In the genomic region with DNA sequence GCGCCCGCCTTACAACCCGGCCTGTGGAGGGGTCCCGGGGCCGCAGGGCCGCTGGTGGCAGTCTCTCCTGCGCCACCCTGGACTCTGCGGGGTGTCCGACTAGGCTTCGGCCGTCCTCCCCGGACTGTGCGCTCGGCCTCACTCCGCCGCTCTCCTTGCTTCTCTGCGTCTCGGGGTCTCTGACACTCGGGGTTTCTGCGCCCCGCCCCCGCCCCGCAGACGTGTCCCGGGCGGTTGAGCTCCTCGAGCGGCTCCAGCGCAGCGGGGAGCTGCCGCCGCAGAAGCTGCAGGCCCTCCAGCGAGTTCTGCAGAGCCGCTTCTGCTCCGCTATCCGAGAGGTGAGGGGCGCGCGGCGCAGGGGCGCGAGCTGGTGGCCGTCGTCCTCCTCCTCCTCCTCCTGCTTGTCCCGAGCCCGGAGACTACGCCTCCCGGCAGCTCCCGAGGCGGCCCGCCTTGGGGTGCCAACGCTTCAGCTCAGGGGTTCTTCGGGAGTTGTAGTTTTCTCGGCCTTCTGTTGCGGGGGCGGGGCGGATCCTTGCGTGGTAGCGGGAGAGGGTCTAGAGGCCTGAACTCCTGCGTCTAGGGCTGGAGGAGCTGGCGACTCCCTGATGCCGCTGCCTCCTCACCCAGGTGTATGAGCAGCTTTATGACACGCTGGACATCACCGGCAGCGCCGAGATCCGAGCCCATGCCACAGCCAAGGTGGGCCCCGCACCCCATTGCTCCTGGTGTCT, we compare ENCODE assay signal across 9 cellular contexts. TPM values are rescaled to one million over a fixed set of nuclear protein-coding genes. Genes with fewer than 3 reads are reported as not detected.
DNase-seq lines count a peak whose midpoint lies in the region; ATAC-seq and TF ChIP-seq lines count a peak whose summit lies in the region.
"Had no signal": no experiment of that assay in that cellular context is flagged by ENCODE, and none has a peak within 500 bp of the region (broad histone marks: within the 10 kb centered on the region; RNA-seq: fewer than 3 reads in every experiment).

No MANE protein-coding gene starts in this region.

- H3K9me3 ChIP-seq in DND-41 (ENCODE audit: insufficient read depth, low read length, severe bottlenecking) (no peaks in the 10 kb centered on the region), esophagus (ENCODE audit: control insufficient read depth in 2 of 2, insufficient read depth in 1 of 2, low read depth in 1 of 2, low read length in 1 of 2) (no peaks in the 10 kb centered on the region), muscle layer of duodenum (ENCODE audit: control insufficient read depth in 1 of 2, low read length in 2 of 2) (no peaks in the 10 kb centered on the region), stomach smooth muscle (ENCODE audit: control insufficient read depth in 2 of 2, low read length in 2 of 2) (no peaks in the 10 kb centered on the region)

- peaks cover 7% of the 10 kb centered on the region for H4K20me1 ChIP-seq in DND-41 (ENCODE audit: insufficient read depth, low read length)

- H2AFZ ChIP-seq in DND-41 (ENCODE audit: low read depth, low read length) = peak overlapping the region; percentile 95

- TF ChIP-seq CTCF in DND-41 (IDR thresholded peaks at IDR 0.05; ENCODE audit: borderline replicate concordance, extremely low read depth, low read length, poor library complexity, severe bottlenecking) = no peak
- TF ChIP-seq CTCF in foreskin keratinocyte (conservative IDR thresholded peaks at IDR 0.05) = no peak

- ATAC-seq in DND-41 (ENCODE audit: insufficient read depth, low read depth) (peak; percentile 10), foreskin keratinocyte (no peak), HG02623 (IDR thresholded peaks at IDR 0.05; ENCODE audit: unreplicated experiment) (no peak)

- H3K27ac ChIP-seq in DND-41 (ENCODE audit: low read length) (peak overlapping the region; percentile 59), esophagus (ENCODE audit: low read depth in 2 of 2, low read length in 1 of 2) (peak overlapping the region; percentile 68 to 71), muscle layer of duodenum (ENCODE audit: low read length) (no peak overlapping the region), stomach smooth muscle (ENCODE audit: low read length) (peak overlapping the region; percentile 41), foreskin keratinocyte (no peak overlapping the region)

- H3K36me3 ChIP-seq in DND-41 (ENCODE audit: insufficient read depth, low read length) (peaks cover 7% of the 10 kb centered on the region), esophagus (ENCODE audit: control insufficient read depth in 2 of 2, insufficient read depth in 2 of 2, low read length in 1 of 2) (peaks cover 0 to 2% of the 10 kb centered on the region in 2 donors), muscle layer of duodenum (ENCODE audit: control insufficient read depth in 1 of 2, insufficient read depth in 2 of 2, low read length in 2 of 2) (no peaks in the 10 kb centered on the region), stomach smooth muscle (ENCODE audit: control insufficient read depth in 2 of 2, insufficient read depth in 2 of 2, low read length in 2 of 2) (peaks cover 0 to 3% of the 10 kb centered on the region in 2 donors)

- H3K4me3 ChIP-seq in DND-41 (ENCODE audit: low read depth in 1 of 2, low read length in 2 of 2) = peak overlapping the region; percentile 44 to 65; a peak in 3 of 4 replicates
- H3K4me3 ChIP-seq in esophagus (ENCODE audit: low read depth in 1 of 2, low read length in 2 of 2) = peak overlapping the region; percentile 71 to 75
- peak overlapping the region; percentile 46 to 88 for H3K4me3 ChIP-seq in muscle layer of duodenum (ENCODE audit: low read depth in 1 of 2, low read length in 2 of 2)
- peak overlapping the region; percentile 54 to 82 for H3K4me3 ChIP-seq in stomach smooth muscle (ENCODE audit: low read length in 2 of 2)

- WGBS in esophagus, 2 donors = 8 to 11% methylated on average over 61 to 68 of the region's 68 CpGs

- peaks cover 50% of the 10 kb centered on the region for H3K4me1 ChIP-seq in DND-41 (ENCODE audit: insufficient read depth, low read length)
- H3K4me1 ChIP-seq in esophagus (ENCODE audit: control insufficient read depth in 2 of 2, insufficient read depth in 2 of 2, low read length in 1 of 2) = peaks cover 2 to 17% of the 10 kb centered on the region in 2 donors
- H3K4me1 ChIP-seq in muscle layer of duodenum (ENCODE audit: control insufficient read depth in 1 of 2, insufficient read depth in 2 of 2, low read length in 2 of 2) = peaks cover 9 to 38% of the 10 kb centered on the region in 2 donors
- peaks cover 33% of the 10 kb centered on the region for H3K4me1 ChIP-seq in stomach smooth muscle (ENCODE audit: control insufficient read depth, insufficient read depth, low read length)
- peaks cover 5% of the 10 kb centered on the region for H3K4me1 ChIP-seq in foreskin keratinocyte

- H3K9ac ChIP-seq in DND-41 (ENCODE audit: low read depth, low read length) = peak overlapping the region; percentile 69
- peak overlapping the region in 1 of 2 donors; percentile 42 for H3K9ac ChIP-seq in stomach smooth muscle (ENCODE audit: low read length in 2 of 2)

- DNase-seq in DND-41 = peak; percentile 71
- peak; percentile 47 for DNase-seq in NCI-H1105 (lab: John Stamatoyannopoulos, UW)
- peak; percentile 37 for DNase-seq in activated T-cell treated with anti-CD3 and anti-CD28 coated beads for 1 hour (ENCODE audit: low read depth)
- no peak for DNase-seq in foreskin keratinocyte

- peak overlapping the region; percentile 96 for H3K4me2 ChIP-seq in DND-41 (ENCODE audit: insufficient read depth, low read length)

- H3K27me3 ChIP-seq in DND-41 (ENCODE audit: insufficient read depth, low read length, poor library complexity) (no peaks in the 10 kb centered on the region), esophagus (ENCODE audit: control insufficient read depth in 1 of 2, insufficient read depth in 2 of 2, low read length in 2 of 2) (no peaks in the 10 kb centered on the region), muscle layer of duodenum (ENCODE audit: low read depth, low read length) (no peaks in the 10 kb centered on the region), stomach smooth muscle (ENCODE audit: control insufficient read depth in 1 of 2, insufficient read depth in 2 of 2, low read length in 2 of 2) (no peaks in the 10 kb centered on the region), foreskin keratinocyte (no peaks in the 10 kb centered on the region)

- H3K79me2 ChIP-seq in DND-41 (ENCODE audit: insufficient read depth, low read length) = peaks cover 15% of the 10 kb centered on the region

RNA-seq across cellular contexts. Expression of gene LIN7B, which starts 0.6 kb away (rescaled TPM):
- 10 to 100 TPM; 13.7 to 18.5 TPM for polyA plus RNA-seq in esophagus
- total RNA-seq in foreskin keratinocyte = 2.4 and 3.0 TPM in 2 replicates
- 3.8 and 4.3 TPM in 2 replicates for polyA plus RNA-seq in foreskin keratinocyte

RNA-seq across cellular contexts. Expression of gene C19orf73, which starts 4.1 kb away (rescaled TPM):
- polyA plus RNA-seq in esophagus = 1 to 10 TPM; 2.3 to 5.4 TPM
- 0.71 and 1.2 TPM in 2 replicates for total RNA-seq in foreskin keratinocyte
- 2.0 TPM in 2 replicates for polyA plus RNA-seq in foreskin keratinocyte

RNA-seq across cellular contexts. Expression of gene PPFIA3, which starts 4.5 kb away (rescaled TPM):
- polyA plus RNA-seq in esophagus = 10 to 100 TPM; 15.2 to 28.6 TPM
- 9.8 and 9.9 TPM in 2 replicates for total RNA-seq in foreskin keratinocyte
- polyA plus RNA-seq in foreskin keratinocyte = 9.4 and 10.3 TPM in 2 replicates

RNA-seq across cellular contexts. Expression of gene SNRNP70, which starts 29.5 kb away (rescaled TPM):
- polyA plus RNA-seq in esophagus (100 to 1,000 TPM; 160 to 252 TPM), foreskin keratinocyte (183 and 199 TPM in 2 replicates)
- total RNA-seq in foreskin keratinocyte = 138 and 160 TPM in 2 replicates

RNA-seq across cellular contexts. Expression of gene HRC, which starts 40.4 kb away (rescaled TPM):
- polyA plus RNA-seq in esophagus (under 1 TPM; 0.39 to 0.65 TPM), foreskin keratinocyte (not detected in 2 replicates)
- total RNA-seq in foreskin keratinocyte = not detected in 2 replicates
- total RNA-seq: T-helper 1 cell treated with Interleukin-12 subunit alpha and Interleukin-12 subunit beta and Interleukin-4 antibody, amounts not matched to agents 30 ng/mL and 1 ng/mL, for 36 hours had no signal

Comparison
In these comparisons a context has a peak if more than half of its experiments do, and no peak if none do; other contexts are left out.
1. DNase-seq: peak in DND-41 (single experiment), NCI-H1105 (single experiment) and activated T-cell treated with anti-CD3 and anti-CD28 coated beads for 1 hour (single experiment); none in foreskin keratinocyte (0 of 2).
2. H3K27ac ChIP-seq: peak in DND-41 (single experiment), esophagus (2 of 2) and stomach smooth muscle (single experiment); none in muscle layer of duodenum (single experiment) and foreskin keratinocyte (single experiment).
3. Peak in every context shown above with its lines, with median percentiles within 50 percentile points of each other: H3K4me3 ChIP-seq.